Comparison of ENCODE assay signal across 1 cellular context in the genomic region with DNA sequence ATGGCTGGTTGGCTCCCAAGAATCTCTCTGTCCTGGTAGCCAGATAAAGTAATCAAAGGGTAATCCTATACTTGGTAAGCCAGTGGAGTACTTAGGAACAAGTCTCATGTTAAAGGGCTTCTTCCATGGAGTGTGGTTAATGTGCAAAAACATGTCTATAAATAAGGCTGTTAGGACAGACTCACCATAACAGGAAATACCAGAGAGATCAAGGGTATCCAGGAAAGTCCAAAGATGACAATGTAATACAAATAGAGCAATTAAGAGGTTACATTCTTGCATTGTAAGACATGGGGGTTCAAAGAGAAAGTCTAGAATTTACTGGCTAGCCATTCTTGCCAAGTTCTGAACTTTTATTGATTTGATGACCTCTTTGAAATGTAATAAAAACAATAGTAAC.
A peak's percentile ranks its signal among the peaks of the same experiment; 100 is the strongest.
TF ChIP-seq lines count a peak whose summit lies in the region.

No MANE protein-coding gene starts in this region.

TF ChIP-seq in HepG2, 621 proteins besides CTCF, POLR2A, EP300 and RAD21 (continued from another document and continues in another):
- TF ChIP-seq, protein P1, sequence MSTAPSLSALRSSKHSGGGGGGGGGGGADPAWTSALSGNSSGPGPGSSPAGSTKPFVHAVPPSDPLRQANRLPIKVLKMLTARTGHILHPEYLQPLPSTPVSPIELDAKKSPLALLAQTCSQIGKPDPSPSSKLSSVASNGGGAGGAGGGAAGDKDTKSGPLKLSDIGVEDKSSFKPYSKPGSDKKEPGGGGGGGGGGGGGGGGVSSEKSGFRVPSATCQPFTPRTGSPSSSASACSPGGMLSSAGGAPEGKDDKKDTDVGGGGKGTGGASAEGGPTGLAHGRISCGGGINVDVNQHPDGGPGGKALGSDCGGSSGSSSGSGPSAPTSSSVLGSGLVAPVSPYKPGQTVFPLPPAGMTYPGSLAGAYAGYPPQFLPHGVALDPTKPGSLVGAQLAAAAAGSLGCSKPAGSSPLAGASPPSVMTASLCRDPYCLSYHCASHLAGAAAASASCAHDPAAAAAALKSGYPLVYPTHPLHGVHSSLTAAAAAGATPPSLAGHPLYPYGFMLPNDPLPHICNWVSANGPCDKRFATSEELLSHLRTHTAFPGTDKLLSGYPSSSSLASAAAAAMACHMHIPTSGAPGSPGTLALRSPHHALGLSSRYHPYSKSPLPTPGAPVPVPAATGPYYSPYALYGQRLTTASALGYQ (CRISPR knock-in tag; IDR thresholded peaks at IDR 0.05): peak; percentile 48; the same call in 1 of the 2 replicates
- TF ChIP-seq EHMT2 (IDR thresholded peaks at IDR 0.05; ENCODE audit: borderline replicate concordance, low read depth, low read length) (no peak), SPEN (CRISPR knock-in tag; IDR thresholded peaks at IDR 0.05; ENCODE audit: low read depth) (no peak), PAX8 (CRISPR knock-in tag; IDR thresholded peaks at IDR 0.05; ENCODE audit: borderline replicate concordance) (no peak), ZNF629 (CRISPR knock-in tag; conservative IDR thresholded peaks at IDR 0.05) (no peak), TBP (CRISPR knock-in tag; IDR thresholded peaks at IDR 0.05) (no peak), ELF3 (CRISPR knock-in tag; IDR thresholded peaks at IDR 0.05) (peak; percentile 76), ZNF12 (CRISPR knock-in tag; IDR thresholded peaks at IDR 0.05) (no peak), CBX1 (IDR thresholded peaks at IDR 0.05; ENCODE audit: low read depth) (no peak), ARHGAP35 (CRISPR knock-in tag; IDR thresholded peaks at IDR 0.05; ENCODE audit: borderline replicate concordance) (no peak), SP140L (CRISPR knock-in tag; IDR thresholded peaks at IDR 0.05; ENCODE audit: borderline replicate concordance) (no peak), ZNF558 (CRISPR knock-in tag; IDR thresholded peaks at IDR 0.05; ENCODE audit: borderline replicate concordance) (no peak), CEBPG (CRISPR knock-in tag; IDR thresholded peaks at IDR 0.05) (peak; percentile 56), SOX13 (IDR thresholded peaks at IDR 0.05) (peak; percentile 23; the same call in 1 of the 2 replicates), SOX13 (CRISPR knock-in tag; conservative IDR thresholded peaks at IDR 0.05 in 1 of 2, IDR thresholded peaks at IDR 0.05 in 1 of 2) (peak in 1 of 2 experiments; percentile 86; a peak in 2 of 4 replicates), GLI4 (CRISPR knock-in tag; IDR thresholded peaks at IDR 0.05; ENCODE audit: borderline replicate concordance) (no peak), ARID2 (CRISPR knock-in tag; IDR thresholded peaks at IDR 0.05; ENCODE audit: borderline replicate concordance) (no peak), LCORL (IDR thresholded peaks at IDR 0.05) (no peak), LCORL (CRISPR knock-in tag; IDR thresholded peaks at IDR 0.05) (no peak), CREB1 (IDR thresholded peaks at IDR 0.05) (no peak), CREB1 (CRISPR knock-in tag; IDR thresholded peaks at IDR 0.05) (no peak), NR2F1 (CRISPR knock-in tag; IDR thresholded peaks at IDR 0.05) (peak; percentile 53 to 94; a peak in 2 of 4 replicates), ZNF792 (CRISPR knock-in tag; IDR thresholded peaks at IDR 0.05) (no peak), SRF (IDR thresholded peaks at IDR 0.05; ENCODE audit: low read depth, low read length) (no peak), CHD2 (IDR thresholded peaks at IDR 0.05; ENCODE audit: low read depth, low read length) (no peak), FOXP1 (IDR thresholded peaks at IDR 0.05) (no peak), FOXP1 (CRISPR knock-in tag; IDR thresholded peaks at IDR 0.05) (peak; percentile 60; the same call in 1 of the 2 replicates), ZNF501 (CRISPR knock-in tag; IDR thresholded peaks at IDR 0.05) (no peak), NFIC (IDR thresholded peaks at IDR 0.05; ENCODE audit: low read length) (peak; percentile 75; the same call in 1 of the 2 replicates), ARNT (IDR thresholded peaks at IDR 0.05) (no peak)
- TF ChIP-seq, protein P2, sequence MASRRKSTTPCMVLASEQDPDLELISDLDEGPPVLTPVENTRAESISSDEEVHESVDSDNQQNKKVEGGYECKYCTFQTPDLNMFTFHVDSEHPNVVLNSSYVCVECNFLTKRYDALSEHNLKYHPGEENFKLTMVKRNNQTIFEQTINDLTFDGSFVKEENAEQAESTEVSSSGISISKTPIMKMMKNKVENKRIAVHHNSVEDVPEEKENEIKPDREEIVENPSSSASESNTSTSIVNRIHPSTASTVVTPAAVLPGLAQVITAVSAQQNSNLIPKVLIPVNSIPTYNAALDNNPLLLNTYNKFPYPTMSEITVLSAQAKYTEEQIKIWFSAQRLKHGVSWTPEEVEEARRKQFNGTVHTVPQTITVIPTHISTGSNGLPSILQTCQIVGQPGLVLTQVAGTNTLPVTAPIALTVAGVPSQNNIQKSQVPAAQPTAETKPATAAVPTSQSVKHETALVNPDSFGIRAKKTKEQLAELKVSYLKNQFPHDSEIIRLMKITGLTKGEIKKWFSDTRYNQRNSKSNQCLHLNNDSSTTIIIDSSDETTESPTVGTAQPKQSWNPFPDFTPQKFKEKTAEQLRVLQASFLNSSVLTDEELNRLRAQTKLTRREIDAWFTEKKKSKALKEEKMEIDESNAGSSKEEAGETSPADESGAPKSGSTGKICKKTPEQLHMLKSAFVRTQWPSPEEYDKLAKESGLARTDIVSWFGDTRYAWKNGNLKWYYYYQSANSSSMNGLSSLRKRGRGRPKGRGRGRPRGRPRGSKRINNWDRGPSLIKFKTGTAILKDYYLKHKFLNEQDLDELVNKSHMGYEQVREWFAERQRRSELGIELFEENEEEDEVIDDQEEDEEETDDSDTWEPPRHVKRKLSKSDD (CRISPR knock-in tag; IDR thresholded peaks at IDR 0.05; ENCODE audit: low read depth): no peak
- TF ChIP-seq, protein P3, sequence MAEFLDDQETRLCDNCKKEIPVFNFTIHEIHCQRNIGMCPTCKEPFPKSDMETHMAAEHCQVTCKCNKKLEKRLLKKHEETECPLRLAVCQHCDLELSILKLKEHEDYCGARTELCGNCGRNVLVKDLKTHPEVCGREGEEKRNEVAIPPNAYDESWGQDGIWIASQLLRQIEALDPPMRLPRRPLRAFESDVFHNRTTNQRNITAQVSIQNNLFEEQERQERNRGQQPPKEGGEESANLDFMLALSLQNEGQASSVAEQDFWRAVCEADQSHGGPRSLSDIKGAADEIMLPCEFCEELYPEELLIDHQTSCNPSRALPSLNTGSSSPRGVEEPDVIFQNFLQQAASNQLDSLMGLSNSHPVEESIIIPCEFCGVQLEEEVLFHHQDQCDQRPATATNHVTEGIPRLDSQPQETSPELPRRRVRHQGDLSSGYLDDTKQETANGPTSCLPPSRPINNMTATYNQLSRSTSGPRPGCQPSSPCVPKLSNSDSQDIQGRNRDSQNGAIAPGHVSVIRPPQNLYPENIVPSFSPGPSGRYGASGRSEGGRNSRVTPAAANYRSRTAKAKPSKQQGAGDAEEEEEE (CRISPR knock-in tag; IDR thresholded peaks at IDR 0.05; ENCODE audit: borderline replicate concordance): no peak
- TF ChIP-seq, protein P4, sequence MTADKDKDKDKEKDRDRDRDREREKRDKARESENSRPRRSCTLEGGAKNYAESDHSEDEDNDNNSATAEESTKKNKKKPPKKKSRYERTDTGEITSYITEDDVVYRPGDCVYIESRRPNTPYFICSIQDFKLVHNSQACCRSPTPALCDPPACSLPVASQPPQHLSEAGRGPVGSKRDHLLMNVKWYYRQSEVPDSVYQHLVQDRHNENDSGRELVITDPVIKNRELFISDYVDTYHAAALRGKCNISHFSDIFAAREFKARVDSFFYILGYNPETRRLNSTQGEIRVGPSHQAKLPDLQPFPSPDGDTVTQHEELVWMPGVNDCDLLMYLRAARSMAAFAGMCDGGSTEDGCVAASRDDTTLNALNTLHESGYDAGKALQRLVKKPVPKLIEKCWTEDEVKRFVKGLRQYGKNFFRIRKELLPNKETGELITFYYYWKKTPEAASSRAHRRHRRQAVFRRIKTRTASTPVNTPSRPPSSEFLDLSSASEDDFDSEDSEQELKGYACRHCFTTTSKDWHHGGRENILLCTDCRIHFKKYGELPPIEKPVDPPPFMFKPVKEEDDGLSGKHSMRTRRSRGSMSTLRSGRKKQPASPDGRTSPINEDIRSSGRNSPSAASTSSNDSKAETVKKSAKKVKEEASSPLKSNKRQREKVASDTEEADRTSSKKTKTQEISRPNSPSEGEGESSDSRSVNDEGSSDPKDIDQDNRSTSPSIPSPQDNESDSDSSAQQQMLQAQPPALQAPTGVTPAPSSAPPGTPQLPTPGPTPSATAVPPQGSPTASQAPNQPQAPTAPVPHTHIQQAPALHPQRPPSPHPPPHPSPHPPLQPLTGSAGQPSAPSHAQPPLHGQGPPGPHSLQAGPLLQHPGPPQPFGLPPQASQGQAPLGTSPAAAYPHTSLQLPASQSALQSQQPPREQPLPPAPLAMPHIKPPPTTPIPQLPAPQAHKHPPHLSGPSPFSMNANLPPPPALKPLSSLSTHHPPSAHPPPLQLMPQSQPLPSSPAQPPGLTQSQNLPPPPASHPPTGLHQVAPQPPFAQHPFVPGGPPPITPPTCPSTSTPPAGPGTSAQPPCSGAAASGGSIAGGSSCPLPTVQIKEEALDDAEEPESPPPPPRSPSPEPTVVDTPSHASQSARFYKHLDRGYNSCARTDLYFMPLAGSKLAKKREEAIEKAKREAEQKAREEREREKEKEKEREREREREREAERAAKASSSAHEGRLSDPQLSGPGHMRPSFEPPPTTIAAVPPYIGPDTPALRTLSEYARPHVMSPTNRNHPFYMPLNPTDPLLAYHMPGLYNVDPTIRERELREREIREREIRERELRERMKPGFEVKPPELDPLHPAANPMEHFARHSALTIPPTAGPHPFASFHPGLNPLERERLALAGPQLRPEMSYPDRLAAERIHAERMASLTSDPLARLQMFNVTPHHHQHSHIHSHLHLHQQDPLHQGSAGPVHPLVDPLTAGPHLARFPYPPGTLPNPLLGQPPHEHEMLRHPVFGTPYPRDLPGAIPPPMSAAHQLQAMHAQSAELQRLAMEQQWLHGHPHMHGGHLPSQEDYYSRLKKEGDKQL (CRISPR knock-in tag; IDR thresholded peaks at IDR 0.05; ENCODE audit: low read depth): no peak
- TF ChIP-seq, protein P5, sequence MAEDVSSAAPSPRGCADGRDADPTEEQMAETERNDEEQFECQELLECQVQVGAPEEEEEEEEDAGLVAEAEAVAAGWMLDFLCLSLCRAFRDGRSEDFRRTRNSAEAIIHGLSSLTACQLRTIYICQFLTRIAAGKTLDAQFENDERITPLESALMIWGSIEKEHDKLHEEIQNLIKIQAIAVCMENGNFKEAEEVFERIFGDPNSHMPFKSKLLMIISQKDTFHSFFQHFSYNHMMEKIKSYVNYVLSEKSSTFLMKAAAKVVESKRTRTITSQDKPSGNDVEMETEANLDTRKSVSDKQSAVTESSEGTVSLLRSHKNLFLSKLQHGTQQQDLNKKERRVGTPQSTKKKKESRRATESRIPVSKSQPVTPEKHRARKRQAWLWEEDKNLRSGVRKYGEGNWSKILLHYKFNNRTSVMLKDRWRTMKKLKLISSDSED (CRISPR knock-in tag; IDR thresholded peaks at IDR 0.05): no peak
- TF ChIP-seq, protein P6, sequence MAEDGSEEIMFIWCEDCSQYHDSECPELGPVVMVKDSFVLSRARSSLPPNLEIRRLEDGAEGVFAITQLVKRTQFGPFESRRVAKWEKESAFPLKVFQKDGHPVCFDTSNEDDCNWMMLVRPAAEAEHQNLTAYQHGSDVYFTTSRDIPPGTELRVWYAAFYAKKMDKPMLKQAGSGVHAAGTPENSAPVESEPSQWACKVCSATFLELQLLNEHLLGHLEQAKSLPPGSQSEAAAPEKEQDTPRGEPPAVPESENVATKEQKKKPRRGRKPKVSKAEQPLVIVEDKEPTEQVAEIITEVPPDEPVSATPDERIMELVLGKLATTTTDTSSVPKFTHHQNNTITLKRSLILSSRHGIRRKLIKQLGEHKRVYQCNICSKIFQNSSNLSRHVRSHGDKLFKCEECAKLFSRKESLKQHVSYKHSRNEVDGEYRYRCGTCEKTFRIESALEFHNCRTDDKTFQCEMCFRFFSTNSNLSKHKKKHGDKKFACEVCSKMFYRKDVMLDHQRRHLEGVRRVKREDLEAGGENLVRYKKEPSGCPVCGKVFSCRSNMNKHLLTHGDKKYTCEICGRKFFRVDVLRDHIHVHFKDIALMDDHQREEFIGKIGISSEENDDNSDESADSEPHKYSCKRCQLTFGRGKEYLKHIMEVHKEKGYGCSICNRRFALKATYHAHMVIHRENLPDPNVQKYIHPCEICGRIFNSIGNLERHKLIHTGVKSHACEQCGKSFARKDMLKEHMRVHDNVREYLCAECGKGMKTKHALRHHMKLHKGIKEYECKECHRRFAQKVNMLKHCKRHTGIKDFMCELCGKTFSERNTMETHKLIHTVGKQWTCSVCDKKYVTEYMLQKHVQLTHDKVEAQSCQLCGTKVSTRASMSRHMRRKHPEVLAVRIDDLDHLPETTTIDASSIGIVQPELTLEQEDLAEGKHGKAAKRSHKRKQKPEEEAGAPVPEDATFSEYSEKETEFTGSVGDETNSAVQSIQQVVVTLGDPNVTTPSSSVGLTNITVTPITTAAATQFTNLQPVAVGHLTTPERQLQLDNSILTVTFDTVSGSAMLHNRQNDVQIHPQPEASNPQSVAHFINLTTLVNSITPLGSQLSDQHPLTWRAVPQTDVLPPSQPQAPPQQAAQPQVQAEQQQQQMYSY (CRISPR knock-in tag; IDR thresholded peaks at IDR 0.05): no peak
- TF ChIP-seq, protein P7, sequence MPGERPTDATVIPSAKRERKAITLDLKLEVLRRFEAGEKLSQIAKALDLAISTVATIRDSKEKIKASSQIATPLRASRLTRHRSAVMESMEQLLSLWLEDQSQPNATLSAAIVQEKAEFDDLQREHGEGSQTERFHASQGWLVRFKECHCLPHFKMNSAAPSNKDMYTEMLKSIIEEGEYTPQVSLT (CRISPR knock-in tag; IDR thresholded peaks at IDR 0.05; ENCODE audit: borderline replicate concordance, low read depth): no peak
- TF ChIP-seq, protein P8, sequence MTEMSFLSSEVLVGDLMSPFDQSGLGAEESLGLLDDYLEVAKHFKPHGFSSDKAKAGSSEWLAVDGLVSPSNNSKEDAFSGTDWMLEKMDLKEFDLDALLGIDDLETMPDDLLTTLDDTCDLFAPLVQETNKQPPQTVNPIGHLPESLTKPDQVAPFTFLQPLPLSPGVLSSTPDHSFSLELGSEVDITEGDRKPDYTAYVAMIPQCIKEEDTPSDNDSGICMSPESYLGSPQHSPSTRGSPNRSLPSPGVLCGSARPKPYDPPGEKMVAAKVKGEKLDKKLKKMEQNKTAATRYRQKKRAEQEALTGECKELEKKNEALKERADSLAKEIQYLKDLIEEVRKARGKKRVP (CRISPR knock-in tag; IDR thresholded peaks at IDR 0.05): no peak
- TF ChIP-seq, protein P9, sequence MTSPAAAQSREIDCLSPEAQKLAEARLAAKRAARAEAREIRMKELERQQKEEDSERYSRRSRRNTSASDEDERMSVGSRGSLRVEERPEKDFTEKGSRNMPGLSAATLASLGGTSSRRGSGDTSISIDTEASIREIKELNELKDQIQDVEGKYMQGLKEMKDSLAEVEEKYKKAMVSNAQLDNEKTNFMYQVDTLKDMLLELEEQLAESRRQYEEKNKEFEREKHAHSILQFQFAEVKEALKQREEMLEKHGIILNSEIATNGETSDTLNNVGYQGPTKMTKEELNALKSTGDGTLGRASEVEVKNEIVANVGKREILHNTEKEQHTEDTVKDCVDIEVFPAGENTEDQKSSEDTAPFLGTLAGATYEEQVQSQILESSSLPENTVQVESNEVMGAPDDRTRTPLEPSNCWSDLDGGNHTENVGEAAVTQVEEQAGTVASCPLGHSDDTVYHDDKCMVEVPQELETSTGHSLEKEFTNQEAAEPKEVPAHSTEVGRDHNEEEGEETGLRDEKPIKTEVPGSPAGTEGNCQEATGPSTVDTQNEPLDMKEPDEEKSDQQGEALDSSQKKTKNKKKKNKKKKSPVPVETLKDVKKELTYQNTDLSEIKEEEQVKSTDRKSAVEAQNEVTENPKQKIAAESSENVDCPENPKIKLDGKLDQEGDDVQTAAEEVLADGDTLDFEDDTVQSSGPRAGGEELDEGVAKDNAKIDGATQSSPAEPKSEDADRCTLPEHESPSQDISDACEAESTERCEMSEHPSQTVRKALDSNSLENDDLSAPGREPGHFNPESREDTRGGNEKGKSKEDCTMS (CRISPR knock-in tag; conservative IDR thresholded peaks at IDR 0.05): no peak
